ENCODE assay signal across 1 cellular context in genomic region chr4:169582706-169583105, GRCh38.
TF ChIP-seq lines count a peak whose summit lies in the region.

No MANE protein-coding gene starts in this region.

TF ChIP-seq in GM23338, 12 proteins besides CTCF, POLR2A, EP300 and RAD21:
- TF ChIP-seq POLR2AphosphoS5 (IDR thresholded peaks at IDR 0.05; ENCODE audit: low read depth) (no peak), ZNF331 (CRISPR knock-in tag; IDR thresholded peaks at IDR 0.05; ENCODE audit: low read depth) (no peak), EZH2phosphoT487 (IDR thresholded peaks at IDR 0.05; ENCODE audit: unreplicated experiment) (no peak), STAT1 (IDR thresholded peaks at IDR 0.05; ENCODE audit: unreplicated experiment) (no peak), ZNF114 (CRISPR knock-in tag; IDR thresholded peaks at IDR 0.05) (no peak), CREB1 (CRISPR knock-in tag; IDR thresholded peaks at IDR 0.05; ENCODE audit: low read depth) (no peak), JUNB (IDR thresholded peaks at IDR 0.05; ENCODE audit: unreplicated experiment) (no peak), EZH2 (IDR thresholded peaks at IDR 0.05; ENCODE audit: low read depth, unreplicated experiment) (no peak), ETS1 (IDR thresholded peaks at IDR 0.05) (no peak), NANOG (IDR thresholded peaks at IDR 0.05; ENCODE audit: borderline replicate concordance) (no peak), ZNF462 (CRISPR knock-in tag; IDR thresholded peaks at IDR 0.05) (no peak), REST (IDR thresholded peaks at IDR 0.05; ENCODE audit: unreplicated experiment) (no peak)
TF ChIP-seq in GM23338: peak in this region for 0.
